Comparison of ENCODE assay signal across 21 cellular contexts in genomic region chr6:169978615-169979161, GRCh38.
DNase-seq lines count a peak whose midpoint lies in the region; ATAC-seq and TF ChIP-seq lines count a peak whose summit lies in the region.
"Had no signal": no experiment of that assay in that cellular context is flagged by ENCODE, and none has a peak within 500 bp of the region (broad histone marks: within the 10 kb centered on the region; RNA-seq: fewer than 3 reads in every experiment).

No MANE protein-coding gene starts in this region.

- H3K79me2 ChIP-seq in fibroblast of lung (ENCODE audit: control insufficient read depth, insufficient read depth, low read length) (no peaks in the 10 kb centered on the region), trophoblast cell (ENCODE audit: control insufficient read depth, insufficient read depth, low read length, poor library complexity) (no peaks in the 10 kb centered on the region)

- no peaks in the 10 kb centered on the region for H3K36me3 Mint-ChIP-seq in CD14-positive monocyte
- H3K36me3 Mint-ChIP-seq in activated CD8-positive, alpha-beta T cell treated with anti-CD3 and anti-CD28 coated beads, Interleukin-2, amount 10 ng/mL, durations not matched to agents 7 days and 5 days (ENCODE audit: low read depth) = no peaks in the 10 kb centered on the region
- H3K36me3 Mint-ChIP-seq: naive B cell had no signal

- H3K14ac ChIP-seq in trophoblast cell (ENCODE audit: low read length) = no peak overlapping the region

- intact Hi-C loops in CD14-positive monocyte (cut with micrococcal nuclease) = no loop called here

- H2BK12ac ChIP-seq in trophoblast cell (ENCODE audit: low read length) = no peak overlapping the region

- H3K27me3 Mint-ChIP-seq in CD14-positive monocyte (ENCODE audit: low read depth in 3 of 3) = peaks cover 3 to 12% (median 6%) of the 10 kb centered on the region in 3 donors
- peaks cover 1% of the 10 kb centered on the region for H3K27me3 Mint-ChIP-seq in activated CD8-positive, alpha-beta T cell treated with anti-CD3 and anti-CD28 coated beads, Interleukin-2, amount 10 ng/mL, durations not matched to agents 7 days and 5 days (ENCODE audit: low read depth)

- no peak overlapping the region for H3K27ac ChIP-seq in Peyer's patch
- H3K27ac ChIP-seq in fibroblast of lung (ENCODE audit: insufficient read depth, low read length) = peak overlapping the region; percentile 8
- no peak overlapping the region for H3K27ac ChIP-seq in trophoblast cell (ENCODE audit: low read depth, low read length)
- H3K27ac ChIP-seq: ascending aorta, BLaER1 had no signal

- peak overlapping the region in 1 of 7 donors; percentile 31 for H3K27ac Mint-ChIP-seq in CD14-positive monocyte
- H3K27ac Mint-ChIP-seq in activated CD8-positive, alpha-beta T cell treated with anti-CD3 and anti-CD28 coated beads, Interleukin-2, amount 10 ng/mL, durations not matched to agents 7 days and 5 days = no peak overlapping the region
- H3K27ac Mint-ChIP-seq: naive B cell, T-helper 17 cell had no signal

- H3K36me3 ChIP-seq in Peyer's patch = no peaks in the 10 kb centered on the region
- no peaks in the 10 kb centered on the region for H3K36me3 ChIP-seq in fibroblast of lung (ENCODE audit: control insufficient read depth, insufficient read depth, low read length)
- no peaks in the 10 kb centered on the region for H3K36me3 ChIP-seq in trophoblast cell (ENCODE audit: control insufficient read depth in 1 of 2, insufficient read depth in 2 of 2, low read length in 2 of 2)
- H3K36me3 ChIP-seq: ascending aorta, BLaER1, esophagus squamous epithelium had no signal

- H3K4me3 Mint-ChIP-seq in CD14-positive monocyte = no peak overlapping the region
- H3K4me3 Mint-ChIP-seq in activated CD8-positive, alpha-beta T cell treated with anti-CD3 and anti-CD28 coated beads, Interleukin-2, amount 10 ng/mL, durations not matched to agents 7 days and 5 days = no peak overlapping the region
- H3K4me3 Mint-ChIP-seq: naive B cell, T-helper 17 cell had no signal

- H4K91ac ChIP-seq in trophoblast cell (ENCODE audit: low read depth, low read length) = no peak overlapping the region

- H2AFZ ChIP-seq in fibroblast of lung (ENCODE audit: low read length) = peak overlapping the region; percentile 11
- H2AFZ ChIP-seq in trophoblast cell (ENCODE audit: insufficient read depth, low read length, poor library complexity) = no peak overlapping the region

- ATAC-seq in activated CD8-positive, alpha-beta T cell treated with anti-CD3 and anti-CD28 coated beads, Interleukin-2, amount 10 ng/mL, durations not matched to agents 7 days and 5 days = no peak
- ATAC-seq in GM19467 (IDR thresholded peaks at IDR 0.05; ENCODE audit: unreplicated experiment) (no peak), GM21515 (IDR thresholded peaks at IDR 0.05; ENCODE audit: unreplicated experiment) (no peak)
- ATAC-seq: left colon, T-helper 17 cell had no signal

- peaks cover 3% of the 10 kb centered on the region for H3K4me1 Mint-ChIP-seq in CD14-positive monocyte
- H3K4me1 Mint-ChIP-seq in activated CD8-positive, alpha-beta T cell treated with anti-CD3 and anti-CD28 coated beads, Interleukin-2, amount 10 ng/mL, durations not matched to agents 7 days and 5 days (ENCODE audit: low read depth) = no peaks in the 10 kb centered on the region
- H3K4me1 Mint-ChIP-seq: naive B cell, T-helper 17 cell had no signal

- TF ChIP-seq POLR2A in Peyer's patch (IDR thresholded peaks at IDR 0.05) = no peak

- H3K9me3 ChIP-seq in Peyer's patch (no peaks in the 10 kb centered on the region), fibroblast of lung (ENCODE audit: control insufficient read depth, insufficient read depth, low read depth, low read length) (no peaks in the 10 kb centered on the region), trophoblast cell (ENCODE audit: insufficient read depth, low read depth, low read length) (peaks cover 2% of the 10 kb centered on the region)
- H3K9me3 ChIP-seq: ascending aorta, BLaER1, esophagus squamous epithelium had no signal

- no peak overlapping the region for H3K18ac ChIP-seq in trophoblast cell (ENCODE audit: low read length)

- no peaks in the 10 kb centered on the region for H3K9me3 Mint-ChIP-seq in CD14-positive monocyte
- no peaks in the 10 kb centered on the region for H3K9me3 Mint-ChIP-seq in activated CD8-positive, alpha-beta T cell treated with anti-CD3 and anti-CD28 coated beads, Interleukin-2, amount 10 ng/mL, durations not matched to agents 7 days and 5 days (ENCODE audit: insufficient read depth)
- H3K9me3 Mint-ChIP-seq: naive B cell had no signal

- no peak overlapping the region for H3K4ac ChIP-seq in trophoblast cell (ENCODE audit: low read depth, low read length)

- H3K9ac ChIP-seq in fibroblast of lung (ENCODE audit: insufficient read depth, low read length) (no peak overlapping the region), trophoblast cell (ENCODE audit: low read length) (no peak overlapping the region)
- H3K9ac ChIP-seq: BLaER1 had no signal

- no peak overlapping the region for H3K23ac ChIP-seq in trophoblast cell (ENCODE audit: low read length)

- no peaks in the 10 kb centered on the region for H4K20me1 ChIP-seq in fibroblast of lung (ENCODE audit: control insufficient read depth, extremely low read depth, insufficient read depth, low read length)
- H4K20me1 ChIP-seq: BLaER1 had no signal

- WGBS in trophoblast cell (ENCODE audit: extremely low coverage, insufficient coverage, insufficient read length) = no CpG with 5 or more reads among the region's 26 CpGs

- no peak overlapping the region for H2AK5ac ChIP-seq in trophoblast cell (ENCODE audit: low read length)

- no peak overlapping the region for H4K8ac ChIP-seq in trophoblast cell (ENCODE audit: low read depth, low read length)

- H3K4me1 ChIP-seq in Peyer's patch (no peaks in the 10 kb centered on the region), fibroblast of lung (ENCODE audit: control insufficient read depth, extremely low read depth, insufficient read depth, low read length) (no peaks in the 10 kb centered on the region), trophoblast cell (ENCODE audit: control insufficient read depth in 1 of 2, insufficient read depth in 2 of 2, low read length in 2 of 2) (no peaks in the 10 kb centered on the region)
- H3K4me1 ChIP-seq: ascending aorta had no signal

- DNase-seq in CD14-positive monocyte (ENCODE audit: low spot score) (peak; percentile 33), Peyer's patch (peak in 2 of 3 donors; percentile 41 to 52), fibroblast of lung (ENCODE audit: low read depth in 2 of 2) (peak in 1 of 2 donors; percentile 59), trophoblast cell (peak; percentile 80 to 90), medulla oblongata (ENCODE audit: extremely low spot score) (no peak)
- DNase-seq in activated CD8-positive, alpha-beta T cell treated with anti-CD3 and anti-CD28 coated beads, Interleukin-2, amount 10 ng/mL, durations not matched to agents 7 days and 5 days = no peak
- DNase-seq: activated CD4-positive, CD25-positive, alpha-beta regulatory T cell; activated gamma-delta T cell treated with Interleukin-2 at 50 U/mL for 16 hours; esophagus squamous epithelium; H7; hypothalamus; naive B cell; NCI-H2081; NCI-H774; SHP77; T-helper 17 cell had no signal

- POLR2A ChIA-PET in activated CD8-positive, alpha-beta T cell treated with anti-CD3 and anti-CD28 coated beads, Interleukin-2, amount 10 ng/mL, durations not matched to agents 7 days and 5 days (lab: Charles Lee) = no interaction called here

- no peak overlapping the region for H2BK120ac ChIP-seq in trophoblast cell (ENCODE audit: insufficient read depth, low read length, poor library complexity)

- H3K4me2 ChIP-seq in fibroblast of lung (ENCODE audit: extremely low read depth, insufficient read depth, low read length) (no peak overlapping the region), trophoblast cell (ENCODE audit: low read length) (no peak overlapping the region)
- H3K4me2 ChIP-seq: BLaER1 had no signal

- no peak overlapping the region for H4K12ac ChIP-seq in trophoblast cell (ENCODE audit: low read depth, low read length)

- H3K4me3 ChIP-seq in Peyer's patch = no peak overlapping the region
- H3K4me3 ChIP-seq in fibroblast of lung (replicated peaks in 1 of 4; ENCODE audit: control extremely low read depth in 1 of 4, insufficient read depth in 1 of 4, low read depth in 3 of 4, low read length in 4 of 4) = no peak overlapping the region
- no peak overlapping the region for H3K4me3 ChIP-seq in trophoblast cell (ENCODE audit: low read depth, low read length)
- H3K4me3 ChIP-seq: ascending aorta, BLaER1, esophagus squamous epithelium had no signal

- CTCF ChIA-PET in activated CD8-positive, alpha-beta T cell treated with anti-CD3 and anti-CD28 coated beads, Interleukin-2, amount 10 ng/mL, durations not matched to agents 7 days and 5 days (lab: Charles Lee) = no interaction called here

- H3K79me1 ChIP-seq in trophoblast cell (ENCODE audit: low read length) = no peaks in the 10 kb centered on the region

- no peaks in the 10 kb centered on the region for H3K27me3 ChIP-seq in Peyer's patch
- H3K27me3 ChIP-seq in fibroblast of lung (ENCODE audit: control insufficient read depth, insufficient read depth, low read length) = no peaks in the 10 kb centered on the region
- H3K27me3 ChIP-seq in trophoblast cell (ENCODE audit: insufficient read depth, low read length) = no peaks in the 10 kb centered on the region
- H3K27me3 ChIP-seq: ascending aorta, BLaER1 had no signal

- no peak overlapping the region for H2BK5ac ChIP-seq in trophoblast cell (ENCODE audit: low read depth, low read length, poor library complexity)

- TF ChIP-seq CTCF in CD14-positive monocyte (IDR thresholded peaks at IDR 0.05) = no peak
- no peak for TF ChIP-seq CTCF in Peyer's patch (IDR thresholded peaks at IDR 0.05)
- TF ChIP-seq CTCF in fibroblast of lung (conservative IDR thresholded peaks at IDR 0.05 in 1 of 2, IDR thresholded peaks at IDR 0.05 in 1 of 2; ENCODE audit: low read depth in 1 of 2, low read length in 2 of 2) = no peak

Comparison
In these comparisons a context has a peak if more than half of its experiments do, and no peak if none do; other contexts are left out.
1. DNase-seq: peak in CD14-positive monocyte (single experiment), Peyer's patch (2 of 3) and trophoblast cell (2 of 2); none in activated CD8-positive, alpha-beta T cell treated with anti-CD3 and anti-CD28 coated beads, Interleukin-2, amount 10 ng/mL, durations not matched to agents 7 days and 5 days (single experiment) and medulla oblongata (single experiment).